ENCODE assay signal across 30 cellular contexts in genomic region chr2:175904035-175904434, GRCh38.
"Had no signal": no experiment of that assay in that cellular context is flagged by ENCODE, and none has a peak within 500 bp of the region (broad histone marks: within the 10 kb centered on the region; RNA-seq: fewer than 3 reads in every experiment).

No MANE protein-coding gene starts in this region.

- H3K4me2 ChIP-seq: smooth muscle cell had no signal

- DNase-seq: naive B cell; naive thymus-derived CD8-positive, alpha-beta T cell; nephron progenitor cell; nucleus accumbens; pancreas; right cardiac atrium; spleen; stimulated activated CD4-positive, alpha-beta T cell treated with anti-CD3 and anti-CD28 coated beads, Interleukin-12 subunit alpha, Interleukin-12 subunit beta, amount 100 ng/mL, for 4 hours; stimulated activated CD4-positive, alpha-beta T cell treated with anti-CD3 and anti-CD28 coated beads, Interleukin-1b, Interleukin-23, amount 100 ng/mL, for 48 hours; stimulated activated CD4-positive, alpha-beta T cell treated with anti-CD3 and anti-CD28 coated beads, Interleukin-4, amount 100 ng/mL, for 1 hour; stimulated activated CD4-positive, alpha-beta T cell treated with anti-CD3 and anti-CD28 coated beads, Interleukin-4, amount 100 ng/mL, for 4 hours; stimulated activated CD8-positive, alpha-beta memory T cell treated with anti-CD3 and anti-CD28 coated beads, Interleukin-4, amount 100 ng/mL, for 48 hours; stimulated activated naive CD4-positive, alpha-beta T cell; stimulated activated naive CD8-positive, alpha-beta T cell treated with anti-CD3 and anti-CD28 coated beads, Interleukin-15, amount 100 ng/mL, for 72 hours; stimulated activated naive CD8-positive, alpha-beta T cell treated with anti-CD3 and anti-CD28 coated beads, Interleukin-15, Interleukin-2, amounts not matched to agents 100 U/mL and 50 U/mL, for 24 hours; substantia nigra; testis; thyroid gland; trophoblast cell; upper lobe of left lung had no signal

- ATAC-seq: naive thymus-derived CD8-positive, alpha-beta T cell; natural killer cell treated with Interleukin-12 subunit alpha and Interleukin-12 subunit beta and Interleukin-15 and Interleukin-18, amount 100 ng/mL, for 72 hours; pancreas; right cardiac atrium; sciatic nerve; stimulated activated memory B cell treated with anti-CD40 and anti-IgM and Interleukin-4, amounts not matched to agents 10 μg/mL and 1 μg/mL and 100 μg/mL, for 72 hours; stimulated activated naive CD8-positive, alpha-beta T cell treated with anti-CD3 and anti-CD28 coated beads, Interleukin-15, amount 100 ng/mL, for 72 hours; stimulated activated naive CD8-positive, alpha-beta T cell treated with anti-CD3 and anti-CD28 coated beads, Interleukin-15, Interleukin-2, amounts not matched to agents 100 U/mL and 50 U/mL, for 24 hours had no signal

- H3K27ac ChIP-seq: neutrophil, pancreas, prostate gland, skin epidermis, spleen, suprapubic skin, testis, thyroid gland, tibial nerve, upper lobe of left lung, vagina had no signal

- H3K36me3 ChIP-seq: neutrophil, pancreas, prostate gland, spleen, suprapubic skin, thyroid gland, tibial nerve, upper lobe of left lung, vagina had no signal

- H3K4me1 ChIP-seq: pancreas, prostate gland, spleen, suprapubic skin, testis, thyroid gland, tibial nerve, upper lobe of left lung, vagina had no signal

- H3K27me3 ChIP-seq: pancreas, testis, thyroid gland, tibial nerve, upper lobe of left lung, vagina had no signal

- H3K4me3 ChIP-seq: pancreas, prostate gland, skin epidermis, smooth muscle cell, spleen, suprapubic skin, testis, thyroid gland, tibial nerve, upper lobe of left lung, vagina had no signal

- H3K9me3 ChIP-seq: neutrophil, pancreas, prostate gland, spleen, suprapubic skin, testis, thyroid gland, tibial nerve, upper lobe of left lung, vagina had no signal
